1 cellular context compared by ENCODE assay signal in the genomic region with DNA sequence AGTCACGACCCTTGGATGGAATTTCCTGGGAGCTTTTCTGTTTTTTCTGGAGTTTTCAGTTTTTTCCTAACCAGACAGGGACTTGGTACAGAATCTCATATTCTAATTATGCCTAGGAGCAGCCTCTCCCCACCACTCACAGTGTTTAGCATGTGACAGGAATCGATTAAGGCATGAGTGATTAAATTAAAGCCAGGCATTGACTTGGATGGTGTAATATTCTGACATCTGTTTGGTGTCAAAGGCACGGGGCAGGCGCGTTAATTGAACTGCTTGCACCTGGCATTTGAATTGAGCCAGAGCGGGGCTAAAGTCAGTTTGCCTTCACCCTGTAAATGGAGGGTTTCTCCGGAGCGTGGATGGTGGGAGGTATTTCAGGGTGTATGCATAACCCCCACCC.
TF ChIP-seq lines count a peak whose summit lies in the region.

No MANE protein-coding gene starts in this region.

TF ChIP-seq in H1, 55 proteins besides CTCF, POLR2A, EP300 and RAD21:
- TF ChIP-seq NANOG (IDR thresholded peaks at IDR 0.05; ENCODE audit: insufficient read depth, low read depth, low read length, poor library complexity, severe bottlenecking) (no peak), GABPA (IDR thresholded peaks at IDR 0.05; ENCODE audit: borderline replicate concordance, insufficient read depth, low read length) (no peak), PHF8 (conservative IDR thresholded peaks at IDR 0.05; ENCODE audit: low read depth, low read length) (no peak), KDM5A (IDR thresholded peaks at IDR 0.05; ENCODE audit: low read length) (no peak), TAF7 (optimal IDR thresholded peaks at IDR 0.05; ENCODE audit: borderline replicate concordance, low read depth, low read length) (no peak), CEBPB (IDR thresholded peaks at IDR 0.05; ENCODE audit: low read depth, low read length) (no peak), SP2 (IDR thresholded peaks at IDR 0.05; ENCODE audit: low read length) (no peak), FOSL1 (IDR thresholded peaks at IDR 0.05; ENCODE audit: insufficient read depth, low read depth, low read length) (no peak), TAF1 (IDR thresholded peaks at IDR 0.05; ENCODE audit: low read depth, low read length) (no peak), YY1 (IDR thresholded peaks at IDR 0.05; ENCODE audit: low read depth, low read length) (no peak), CHD2 (IDR thresholded peaks at IDR 0.05; ENCODE audit: low read length) (no peak), ZNF274 (IDR thresholded peaks at IDR 0.05; ENCODE audit: borderline replicate concordance, extremely low read depth, low read length) (no peak), CBX5 (IDR thresholded peaks at IDR 0.05; ENCODE audit: low read depth, low read length) (no peak), RFX5 (IDR thresholded peaks at IDR 0.05; ENCODE audit: borderline replicate concordance, low read depth, low read length) (no peak), GTF2F1 (IDR thresholded peaks at IDR 0.05; ENCODE audit: borderline replicate concordance, low read depth, low read length) (no peak), NRF1 (IDR thresholded peaks at IDR 0.05; ENCODE audit: low read depth, low read length) (no peak), SAP30 (IDR thresholded peaks at IDR 0.05; ENCODE audit: insufficient read depth, insufficient replicate concordance, low read length) (no peak), SIRT6 (IDR thresholded peaks at IDR 0.05; ENCODE audit: low read length) (no peak)
- TF ChIP-seq, protein P1, sequence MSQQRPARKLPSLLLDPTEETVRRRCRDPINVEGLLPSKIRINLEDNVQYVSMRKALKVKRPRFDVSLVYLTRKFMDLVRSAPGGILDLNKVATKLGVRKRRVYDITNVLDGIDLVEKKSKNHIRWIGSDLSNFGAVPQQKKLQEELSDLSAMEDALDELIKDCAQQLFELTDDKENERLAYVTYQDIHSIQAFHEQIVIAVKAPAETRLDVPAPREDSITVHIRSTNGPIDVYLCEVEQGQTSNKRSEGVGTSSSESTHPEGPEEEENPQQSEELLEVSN (IDR thresholded peaks at IDR 0.05) = no peak
